1 cellular context compared by ENCODE assay signal in the genomic region with DNA sequence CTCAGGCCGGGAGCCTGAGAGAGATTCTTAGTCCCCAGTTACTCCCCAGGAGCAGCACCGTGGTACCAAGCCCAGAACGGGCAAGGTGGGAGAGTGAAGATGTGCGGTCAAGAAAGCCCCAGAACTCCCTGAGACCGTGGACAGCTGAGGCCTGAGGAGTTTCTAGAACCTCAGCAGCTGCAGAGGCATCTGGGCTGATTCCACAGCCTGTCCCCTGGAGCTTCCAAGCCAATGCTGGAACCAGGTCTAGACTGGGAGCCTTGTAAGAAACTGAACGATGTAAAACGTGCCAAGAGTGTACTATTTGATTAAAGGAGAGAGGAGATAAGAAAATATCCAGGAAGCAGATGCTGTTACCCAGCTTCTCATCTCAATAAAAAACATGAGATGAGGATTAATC.
TF ChIP-seq lines count a peak whose summit lies in the region.

No MANE protein-coding gene starts in this region.

TF ChIP-seq in K562, 482 proteins besides CTCF, POLR2A, EP300 and RAD21:
- TF ChIP-seq MCM5 (IDR thresholded peaks at IDR 0.05; ENCODE audit: low read depth): no peak
- no peak for TF ChIP-seq ARNT (IDR thresholded peaks at IDR 0.05)
- TF ChIP-seq, protein P1, sequence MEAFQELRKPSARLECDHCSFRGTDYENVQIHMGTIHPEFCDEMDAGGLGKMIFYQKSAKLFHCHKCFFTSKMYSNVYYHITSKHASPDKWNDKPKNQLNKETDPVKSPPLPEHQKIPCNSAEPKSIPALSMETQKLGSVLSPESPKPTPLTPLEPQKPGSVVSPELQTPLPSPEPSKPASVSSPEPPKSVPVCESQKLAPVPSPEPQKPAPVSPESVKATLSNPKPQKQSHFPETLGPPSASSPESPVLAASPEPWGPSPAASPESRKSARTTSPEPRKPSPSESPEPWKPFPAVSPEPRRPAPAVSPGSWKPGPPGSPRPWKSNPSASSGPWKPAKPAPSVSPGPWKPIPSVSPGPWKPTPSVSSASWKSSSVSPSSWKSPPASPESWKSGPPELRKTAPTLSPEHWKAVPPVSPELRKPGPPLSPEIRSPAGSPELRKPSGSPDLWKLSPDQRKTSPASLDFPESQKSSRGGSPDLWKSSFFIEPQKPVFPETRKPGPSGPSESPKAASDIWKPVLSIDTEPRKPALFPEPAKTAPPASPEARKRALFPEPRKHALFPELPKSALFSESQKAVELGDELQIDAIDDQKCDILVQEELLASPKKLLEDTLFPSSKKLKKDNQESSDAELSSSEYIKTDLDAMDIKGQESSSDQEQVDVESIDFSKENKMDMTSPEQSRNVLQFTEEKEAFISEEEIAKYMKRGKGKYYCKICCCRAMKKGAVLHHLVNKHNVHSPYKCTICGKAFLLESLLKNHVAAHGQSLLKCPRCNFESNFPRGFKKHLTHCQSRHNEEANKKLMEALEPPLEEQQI (IDR thresholded peaks at IDR 0.05): no peak
- TF ChIP-seq BRD4 (IDR thresholded peaks at IDR 0.05): no peak
- TF ChIP-seq, protein P2, sequence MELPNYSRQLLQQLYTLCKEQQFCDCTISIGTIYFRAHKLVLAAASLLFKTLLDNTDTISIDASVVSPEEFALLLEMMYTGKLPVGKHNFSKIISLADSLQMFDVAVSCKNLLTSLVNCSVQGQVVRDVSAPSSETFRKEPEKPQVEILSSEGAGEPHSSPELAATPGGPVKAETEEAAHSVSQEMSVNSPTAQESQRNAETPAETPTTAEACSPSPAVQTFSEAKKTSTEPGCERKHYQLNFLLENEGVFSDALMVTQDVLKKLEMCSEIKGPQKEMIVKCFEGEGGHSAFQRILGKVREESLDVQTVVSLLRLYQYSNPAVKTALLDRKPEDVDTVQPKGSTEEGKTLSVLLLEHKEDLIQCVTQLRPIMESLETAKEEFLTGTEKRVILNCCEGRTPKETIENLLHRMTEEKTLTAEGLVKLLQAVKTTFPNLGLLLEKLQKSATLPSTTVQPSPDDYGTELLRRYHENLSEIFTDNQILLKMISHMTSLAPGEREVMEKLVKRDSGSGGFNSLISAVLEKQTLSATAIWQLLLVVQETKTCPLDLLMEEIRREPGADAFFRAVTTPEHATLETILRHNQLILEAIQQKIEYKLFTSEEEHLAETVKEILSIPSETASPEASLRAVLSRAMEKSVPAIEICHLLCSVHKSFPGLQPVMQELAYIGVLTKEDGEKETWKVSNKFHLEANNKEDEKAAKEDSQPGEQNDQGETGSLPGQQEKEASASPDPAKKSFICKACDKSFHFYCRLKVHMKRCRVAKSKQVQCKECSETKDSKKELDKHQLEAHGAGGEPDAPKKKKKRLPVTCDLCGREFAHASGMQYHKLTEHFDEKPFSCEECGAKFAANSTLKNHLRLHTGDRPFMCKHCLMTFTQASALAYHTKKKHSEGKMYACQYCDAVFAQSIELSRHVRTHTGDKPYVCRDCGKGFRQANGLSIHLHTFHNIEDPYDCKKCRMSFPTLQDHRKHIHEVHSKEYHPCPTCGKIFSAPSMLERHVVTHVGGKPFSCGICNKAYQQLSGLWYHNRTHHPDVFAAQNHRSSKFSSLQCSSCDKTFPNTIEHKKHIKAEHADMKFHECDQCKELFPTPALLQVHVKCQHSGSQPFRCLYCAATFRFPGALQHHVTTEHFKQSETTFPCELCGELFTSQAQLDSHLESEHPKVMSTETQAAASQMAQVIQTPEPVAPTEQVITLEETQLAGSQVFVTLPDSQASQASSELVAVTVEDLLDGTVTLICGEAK (IDR thresholded peaks at IDR 0.05): no peak
- TF ChIP-seq, protein P2 (CRISPR knock-in tag; IDR thresholded peaks at IDR 0.05): no peak
- no peak for TF ChIP-seq MBD1 (CRISPR knock-in tag; IDR thresholded peaks at IDR 0.05)
- TF ChIP-seq RFX5 (IDR thresholded peaks at IDR 0.05; ENCODE audit: low read depth, low read length): no peak
- no peak for TF ChIP-seq XRCC3 (IDR thresholded peaks at IDR 0.05)
- no peak for TF ChIP-seq KAT8 (IDR thresholded peaks at IDR 0.05; ENCODE audit: low read depth)
- no peak for TF ChIP-seq ZNF12 (CRISPR knock-in tag; IDR thresholded peaks at IDR 0.05)
- TF ChIP-seq ZBED1 (IDR thresholded peaks at IDR 0.05): no peak
- no peak for TF ChIP-seq RBM15 (IDR thresholded peaks at IDR 0.05; ENCODE audit: insufficient read depth, low read length)
